In genomic region chr19:45994989-45995714, GRCh38 we compare ENCODE assay signal across 7 cellular contexts. TPM values are rescaled to one million over a fixed set of nuclear protein-coding genes. Genes with fewer than 3 reads are reported as not detected.
DNase-seq lines count a peak whose midpoint lies in the region; ATAC-seq, FAIRE-seq and TF ChIP-seq lines count a peak whose summit lies in the region.

TSS of gene CCDC61 (plus strand) at chr19:45995467. CDS start at chr19:46003019, 7,552 bp downstream.

- H3K4me1 ChIP-seq in GM12878 (ENCODE audit: control insufficient read depth, insufficient read depth, low read length) = peaks cover 9% of the 10 kb centered on the region

- TF ChIP-seq RAD21 in GM12878 (IDR thresholded peaks at IDR 0.05; ENCODE audit: insufficient read depth, low read depth, low read length) = no peak

- FAIRE-seq in GM12878 (lab: Jason Lieb, UNC) = peak; percentile 99

- H2AFZ ChIP-seq in GM12878 (ENCODE audit: control insufficient read depth, low read depth, low read length) = peak within 1 kb of the TSS; percentile 97

- RAD21 ChIA-PET in GM12878 (lab: Charles Lee; ENCODE audit: unreplicated experiment) = interaction anchor here (1.0 to 2.0 kb wide), 4 partner anchors 109 to 178 kb away, joined by 3 to 14 read pairs (median 6); partner anchors contain the start of genes FOXA3, IRF2BP1 and SYMPK

- intact Hi-C loops in GM12878 (cut with micrococcal nuclease; ENCODE audit: unreplicated experiment) (loop anchor here (10.0 kb wide), 1 partner anchor 180 kb away; the partner anchor contains the start of gene RSPH6A), sciatic nerve (cut with DNase I) (no loop called here)

- SMC1A ChIA-PET in GM12878 (lab: Charles Lee; ENCODE audit: uncharacterized antibody, unreplicated experiment) = interaction anchor here (0.6 to 1.0 kb wide), 4 partner anchors 11 to 134 kb away, joined by 3 to 4 read pairs (median 3); partner anchors contain the start of genes IRF2BP1 and MYPOP

- H3K27ac ChIP-seq in GM12878 (ENCODE audit: control insufficient read depth, insufficient read depth) = peak within 1 kb of the TSS; percentile 66

- TF ChIP-seq EP300 in GM12878 (IDR thresholded peaks at IDR 0.05; ENCODE audit: borderline replicate concordance in 1 of 2, control insufficient read depth in 1 of 2, low read depth in 2 of 2, low read length in 2 of 2) = no peak

- H3K27me3 ChIP-seq in GM12878 (replicated peaks in 1 of 2; ENCODE audit: control insufficient read depth in 2 of 2, insufficient read depth in 2 of 2, low read length in 1 of 2) = no peaks in the 10 kb centered on the region

- no peaks in the 10 kb centered on the region for H4K20me1 ChIP-seq in GM12878 (ENCODE audit: control insufficient read depth, insufficient read depth)

- POLR2A ChIA-PET in GM12878 (lab: Charles Lee) = interaction anchor here (0.7 to 2.7 kb wide), 11 partner anchors 18 to 605 kb away, joined by 3 to 10 read pairs (median 4); partner anchors contain the start of genes IRF2BP1, MYPOP, SIX5 and SYMPK

- H3K9me3 ChIP-seq in GM12878 (replicated peaks; ENCODE audit: control insufficient read depth, insufficient read depth, low read length) = no peaks in the 10 kb centered on the region; the same call in 2 of the 3 replicates

- no peaks in the 10 kb centered on the region for H3K36me3 ChIP-seq in GM12878 (ENCODE audit: control insufficient read depth in 2 of 2, insufficient read depth in 2 of 2, low read length in 1 of 2)

- DNase-seq in NCI-H2081 (lab: John Stamatoyannopoulos, UW) (peak; percentile 98 to 100), T1000 (lab: John Stamatoyannopoulos, UW) (peak; percentile 97), GM12878 (ENCODE audit: low read depth, low spot score) (peak; percentile 99), iPS DF 19.7 (ENCODE audit: low read depth, low spot score) (peak; percentile 96), sciatic nerve (ENCODE audit: low spot score) (peak; percentile 96)

- CTCF ChIA-PET in GM12878 (lab: Yijun Ruan, JAX) = interaction anchor here (0.7 to 3.7 kb wide), 9 partner anchors 15 to 667 kb away, joined by 3 to 12 read pairs (median 6); partner anchors contain the start of gene SIX5

- in situ Hi-C loops in GM12878 (cut with MboI) = no loop called here

- BruUV-seq in GM12878 (replicated peaks; lab: Mats Ljungman, UMichigan) = no TSS peak

- H3K79me2 ChIP-seq in GM12878 (ENCODE audit: control insufficient read depth, insufficient read depth, low read length) = peaks cover 9% of the 10 kb centered on the region

- ATAC-seq in GM18511 (IDR thresholded peaks at IDR 0.05; ENCODE audit: unreplicated experiment) (peak; percentile 97), HG03025 (IDR thresholded peaks at IDR 0.05; ENCODE audit: low FRiP score, unreplicated experiment) (peak; percentile 92), GM12878 (peak; percentile 98), sciatic nerve (peak; percentile 99)

- H3K4me2 ChIP-seq in GM12878 (ENCODE audit: control insufficient read depth, insufficient read depth) = peak within 1 kb of the TSS; percentile 97

- 1% methylated on average over 34 of the region's 34 CpGs for WGBS in GM12878 (ENCODE audit: insufficient coverage, insufficient replicate concordance, low lambda C conversion rate, missing lambda C conversion rate)

- H3K9ac ChIP-seq in GM12878 (ENCODE audit: control insufficient read depth, insufficient read depth, low read length) = peak within 1 kb of the TSS; percentile 75

- H3K4me3 ChIP-seq in GM12878 = peak within 1 kb of the TSS; percentile 86

- peak; percentile 96 for TF ChIP-seq POLR2A in GM12878 (IDR thresholded peaks at IDR 0.05; ENCODE audit: low read depth, low read length)

- TF ChIP-seq CTCF in GM12878 (IDR thresholded peaks at IDR 0.05 in 2 of 3, conservative IDR thresholded peaks at IDR 0.05 in 1 of 3; ENCODE audit: control insufficient read depth in 2 of 3, extremely low read depth in 1 of 3, insufficient read depth in 1 of 3, low read depth in 3 of 3, low read length in 3 of 3) = no peak

TF ChIP-seq in GM12878, 131 proteins besides CTCF, POLR2A, EP300 and RAD21 (continues in another document):
- TF ChIP-seq RAD51 (IDR thresholded peaks at IDR 0.05) = peak; percentile 87
- TF ChIP-seq SP1 (IDR thresholded peaks at IDR 0.05; ENCODE audit: low read depth, low read length) = peak; percentile 98
- TF ChIP-seq POLR2AphosphoS2 (IDR thresholded peaks at IDR 0.05; ENCODE audit: low read depth, low read length) = peak; percentile 85
- TF ChIP-seq PKNOX1 (IDR thresholded peaks at IDR 0.05) = peak; percentile 100
- TF ChIP-seq FOS (IDR thresholded peaks at IDR 0.05; ENCODE audit: borderline replicate concordance, extremely low read depth, insufficient read length) = peak; percentile 96
- no peak for TF ChIP-seq FOXM1 (IDR thresholded peaks at IDR 0.05; ENCODE audit: low read depth, low read length)
- 0 out of 2 replicates have a peak, but pooled peaks have one; percentile 58 for TF ChIP-seq MYB (IDR thresholded peaks at IDR 0.05; ENCODE audit: borderline replicate concordance, low read depth, low read length)
- peak; percentile 99 for TF ChIP-seq DPF2 (IDR thresholded peaks at IDR 0.05)
- TF ChIP-seq MTA2 (IDR thresholded peaks at IDR 0.05; ENCODE audit: low read depth) = 0 out of 2 replicates have a peak, but pooled peaks have one; percentile 14
- TF ChIP-seq HSF1 (IDR thresholded peaks at IDR 0.05; ENCODE audit: low read depth, low read length) = 0 out of 2 replicates have a peak, but pooled peaks have one; percentile 49
- TF ChIP-seq ELK1 (IDR thresholded peaks at IDR 0.05; ENCODE audit: low read depth, low read length) = peak; percentile 67; the same call in 1 of the 2 replicates
- 0 out of 3 replicates have a peak, but pooled peaks have one; percentile 46 for TF ChIP-seq POU2F2 (IDR thresholded peaks at IDR 0.05; ENCODE audit: borderline replicate concordance, low read depth, low read length)
- TF ChIP-seq GABPA (IDR thresholded peaks at IDR 0.05; ENCODE audit: low read depth) = peak; percentile 69
- TF ChIP-seq NBN (IDR thresholded peaks at IDR 0.05) = peak; percentile 67

RNA-seq across cellular contexts. Expression of gene CCDC61, which starts in this region (rescaled TPM):
- 7.3 and 12.3 TPM in 2 replicates for total RNA-seq in GM12878 (2013; cell fraction: nucleolus; rRNA removed)
- 15.7 and 16.3 TPM in 2 replicates for total RNA-seq in GM12878 (2014; rRNA removed)
- 7.5 and 8.3 TPM in 2 replicates for total RNA-seq in GM12878 (2014; rRNA removed; fragmentation: Illumina TruSeq; extraction: Trizol)
- total RNA-seq in GM12878 (2021) = 27.1 and 27.3 TPM in 2 replicates
- 4.8 TPM for polyA plus RNA-seq in GM12878 (2011; ENCODE audit: low read depth)
- 5.4 and 11.5 TPM in 2 replicates for polyA plus RNA-seq in GM12878 (2011; rRNA removed)
- 12.2 and 14.1 TPM in 2 replicates for polyA plus RNA-seq in GM12878 (2011; cell fraction: cytosol; rRNA removed)
- polyA plus RNA-seq in GM12878 (2011; cell fraction: nucleus; rRNA removed) = 31.5 and 42.1 TPM in 2 replicates
- polyA plus RNA-seq in GM12878 (2012) = 15.4 and 15.8 TPM in 2 replicates
- 1.1 and 8.3 TPM in 2 replicates for polyA plus RNA-seq in GM12878 (2014; fragmentation: Illumina TruSeq; extraction: Trizol)
- under 1 TPM; 0.27 to 0.95 TPM for polyA plus RNA-seq in GM12878 (2014; fragmentation: Nextera tagmentation; extraction: Ambion mirVana)
- polyA plus RNA-seq in GM12878 (2014; rRNA removed) = 21.5 and 22.9 TPM in 2 replicates
- polyA plus RNA-seq in GM12878 (2016; fragmentation: Nextera tagmentation; extraction: Ambion mirVana) = 1 to 10 TPM; 1.7 to 9.1 TPM
- 4.5 and 9.0 TPM in 2 replicates for polyA minus RNA-seq in GM12878 (2011; rRNA and poly(A)+ RNA removed)
- 5.1 and 5.2 TPM in 2 replicates for polyA minus RNA-seq in GM12878 (2011; cell fraction: cytosol; rRNA and poly(A)+ RNA removed)
- 9.6 and 19.8 TPM in 2 replicates for polyA minus RNA-seq in GM12878 (2011; cell fraction: nucleus; rRNA and poly(A)+ RNA removed)
- 17.8 TPM for total RNA-seq in sciatic nerve

Comparison
In these comparisons a context has a peak if more than half of its experiments do, and no peak if none do; other contexts are left out.
1. Peak in every context shown above with its lines: DNase-seq, ATAC-seq, H3K4me3 ChIP-seq and H3K27ac ChIP-seq.